1 cellular context compared by ENCODE assay signal in genomic region chr19:1374250-1374577, GRCh38.
TF ChIP-seq lines count a peak whose summit lies in the region.

No MANE protein-coding gene starts in this region.

TF ChIP-seq in HepG2, 621 proteins besides CTCF, POLR2A, EP300 and RAD21 (continued from another document and continues in another):
- TF ChIP-seq ARID5B (CRISPR knock-in tag; IDR thresholded peaks at IDR 0.05), result peak; percentile 63; the same call in 1 of the 2 replicates
- no peak for TF ChIP-seq ZBTB4 (CRISPR knock-in tag; IDR thresholded peaks at IDR 0.05; ENCODE audit: borderline replicate concordance)
- no peak for TF ChIP-seq IKZF1 (IDR thresholded peaks at IDR 0.05)
- no peak for TF ChIP-seq PHF8 (CRISPR knock-in tag; IDR thresholded peaks at IDR 0.05)
- peak; percentile 79 for TF ChIP-seq GFI1 (CRISPR knock-in tag; IDR thresholded peaks at IDR 0.05; ENCODE audit: borderline replicate concordance)
- TF ChIP-seq ZNF704 (CRISPR knock-in tag; IDR thresholded peaks at IDR 0.05; ENCODE audit: borderline replicate concordance), result no peak
- TF ChIP-seq SOX6 (IDR thresholded peaks at IDR 0.05), result no peak
- TF ChIP-seq SOX6 (CRISPR knock-in tag; IDR thresholded peaks at IDR 0.05), result peak; percentile 50
- TF ChIP-seq KDM1A (CRISPR knock-in tag; IDR thresholded peaks at IDR 0.05), result 0 out of 2 replicates have a peak, but pooled peaks have one; percentile 34
- TF ChIP-seq SIN3A (IDR thresholded peaks at IDR 0.05; ENCODE audit: borderline replicate concordance, low read depth, low read length), result no peak
- no peak for TF ChIP-seq ZNF3 (CRISPR knock-in tag; IDR thresholded peaks at IDR 0.05)
- TF ChIP-seq RXRB (CRISPR knock-in tag; IDR thresholded peaks at IDR 0.05; ENCODE audit: borderline replicate concordance), result peak; percentile 51
- no peak for TF ChIP-seq NFE2L2 (IDR thresholded peaks at IDR 0.05; ENCODE audit: low read length)
- no peak for TF ChIP-seq HBP1 (CRISPR knock-in tag; IDR thresholded peaks at IDR 0.05; ENCODE audit: low read depth)
- TF ChIP-seq SMC3 (IDR thresholded peaks at IDR 0.05; ENCODE audit: low read length), result no peak
- no peak for TF ChIP-seq ZNF446 (CRISPR knock-in tag; IDR thresholded peaks at IDR 0.05)
- TF ChIP-seq NFAT5 (CRISPR knock-in tag; IDR thresholded peaks at IDR 0.05), result no peak
- peak in 1 of 2 experiments; percentile 89; a peak in 2 of 4 replicates for TF ChIP-seq ATF4 (CRISPR knock-in tag; IDR thresholded peaks at IDR 0.05)
- peak; percentile 4 for TF ChIP-seq MED8 (CRISPR knock-in tag; IDR thresholded peaks at IDR 0.05; ENCODE audit: insufficient replicate concordance)
- no peak; the same call in 1 of the 2 replicates for TF ChIP-seq RFXAP (CRISPR knock-in tag; IDR thresholded peaks at IDR 0.05; ENCODE audit: borderline replicate concordance)
- TF ChIP-seq ZNF792 (CRISPR knock-in tag; IDR thresholded peaks at IDR 0.05), result 0 out of 2 replicates have a peak, but pooled peaks have one; percentile 33
- 0 out of 2 replicates have a peak, but pooled peaks have one; percentile 29 for TF ChIP-seq ZNF12 (CRISPR knock-in tag; IDR thresholded peaks at IDR 0.05)
- no peak for TF ChIP-seq ZNF546 (CRISPR knock-in tag; conservative IDR thresholded peaks at IDR 0.05)
- no peak; the same call in 1 of the 2 replicates for TF ChIP-seq FOXC1 (CRISPR knock-in tag; IDR thresholded peaks at IDR 0.05; ENCODE audit: borderline replicate concordance)
- TF ChIP-seq TEAD2 (CRISPR knock-in tag; IDR thresholded peaks at IDR 0.05), result no peak
- TF ChIP-seq ADNP (CRISPR knock-in tag; IDR thresholded peaks at IDR 0.05), result no peak
- TF ChIP-seq RXRA (CRISPR knock-in tag; IDR thresholded peaks at IDR 0.05), result peak; percentile 49; the same call in 1 of the 2 replicates
- no peak for TF ChIP-seq ZFP91 (CRISPR knock-in tag; IDR thresholded peaks at IDR 0.05; ENCODE audit: borderline replicate concordance)
- no peak for TF ChIP-seq ZNF570 (CRISPR knock-in tag; IDR thresholded peaks at IDR 0.05; ENCODE audit: borderline replicate concordance)
- 0 out of 2 replicates have a peak, but pooled peaks have one; percentile 4 for TF ChIP-seq PRDM15 (CRISPR knock-in tag; IDR thresholded peaks at IDR 0.05)
- peak; percentile 71; the same call in 1 of the 2 replicates for TF ChIP-seq ZC3H13 (CRISPR knock-in tag; IDR thresholded peaks at IDR 0.05)
- no peak for TF ChIP-seq BORCS8-MEF2B (CRISPR knock-in tag; IDR thresholded peaks at IDR 0.05)
- TF ChIP-seq PAF1 (CRISPR knock-in tag; IDR thresholded peaks at IDR 0.05), result no peak
- TF ChIP-seq ZNF414 (CRISPR knock-in tag; IDR thresholded peaks at IDR 0.05), result no peak
- 0 out of 2 replicates have a peak, but pooled peaks have one; percentile 42 for TF ChIP-seq HMG20B (CRISPR knock-in tag; conservative IDR thresholded peaks at IDR 0.05)
- no peak for TF ChIP-seq ZNF576 (CRISPR knock-in tag; IDR thresholded peaks at IDR 0.05)
